Comparison of ENCODE assay signal across 1 cellular context in genomic region chr17:56833023-56833811, GRCh38.
TF ChIP-seq lines count a peak whose summit lies in the region.

No MANE protein-coding gene starts in this region.

TF ChIP-seq in HepG2, 621 proteins besides CTCF, POLR2A, EP300 and RAD21 (continued from another document and continues in another):
- TF ChIP-seq ETS1 (CRISPR knock-in tag; IDR thresholded peaks at IDR 0.05) = no peak
- no peak for TF ChIP-seq SATB2 (CRISPR knock-in tag; IDR thresholded peaks at IDR 0.05)
- no peak for TF ChIP-seq ZSCAN12 (CRISPR knock-in tag; IDR thresholded peaks at IDR 0.05)
- no peak for TF ChIP-seq ZNF570 (CRISPR knock-in tag; IDR thresholded peaks at IDR 0.05; ENCODE audit: borderline replicate concordance)
- no peak for TF ChIP-seq ZNF20 (CRISPR knock-in tag; IDR thresholded peaks at IDR 0.05)
- TF ChIP-seq HOXA9 (CRISPR knock-in tag; IDR thresholded peaks at IDR 0.05; ENCODE audit: borderline replicate concordance) = no peak
- 0 out of 2 replicates have a peak, but pooled peaks have one; percentile 15 for TF ChIP-seq EEA1 (CRISPR knock-in tag; IDR thresholded peaks at IDR 0.05; ENCODE audit: borderline replicate concordance)
- TF ChIP-seq HNF1A (IDR thresholded peaks at IDR 0.05; ENCODE audit: low read depth) = no peak
- TF ChIP-seq HNF1A (CRISPR knock-in tag; IDR thresholded peaks at IDR 0.05; ENCODE audit: borderline replicate concordance) = no peak
- no peak for TF ChIP-seq PRPF4 (IDR thresholded peaks at IDR 0.05; ENCODE audit: low read depth, low read length, poor library complexity, severe bottlenecking)
- TF ChIP-seq ZNF34 (CRISPR knock-in tag; IDR thresholded peaks at IDR 0.05; ENCODE audit: borderline replicate concordance) = no peak
- TF ChIP-seq ZNF563 (CRISPR knock-in tag; IDR thresholded peaks at IDR 0.05) = peak; percentile 56
- no peak; the same call in 1 of the 2 replicates for TF ChIP-seq ZFYVE20 (CRISPR knock-in tag; IDR thresholded peaks at IDR 0.05; ENCODE audit: borderline replicate concordance, low read depth)
- TF ChIP-seq ZNF75D (CRISPR knock-in tag; IDR thresholded peaks at IDR 0.05; ENCODE audit: borderline replicate concordance) = no peak
- TF ChIP-seq MTA3 (CRISPR knock-in tag; IDR thresholded peaks at IDR 0.05) = 0 out of 2 replicates have a peak, but pooled peaks have one; percentile 48
- TF ChIP-seq ZNF562 (CRISPR knock-in tag; IDR thresholded peaks at IDR 0.05; ENCODE audit: borderline replicate concordance) = no peak
- peak; percentile 74 for TF ChIP-seq ZNF510 (CRISPR knock-in tag; IDR thresholded peaks at IDR 0.05; ENCODE audit: low read depth)
- TF ChIP-seq PREB (CRISPR knock-in tag; IDR thresholded peaks at IDR 0.05) = no peak
- no peak for TF ChIP-seq LCORL (IDR thresholded peaks at IDR 0.05)
- no peak for TF ChIP-seq LCORL (CRISPR knock-in tag; IDR thresholded peaks at IDR 0.05)
- TF ChIP-seq TRIM24 (CRISPR knock-in tag; IDR thresholded peaks at IDR 0.05) = no peak
- TF ChIP-seq ZFP41 (CRISPR knock-in tag; IDR thresholded peaks at IDR 0.05; ENCODE audit: borderline replicate concordance) = no peak
- no peak for TF ChIP-seq RNF219 (CRISPR knock-in tag; IDR thresholded peaks at IDR 0.05)
- no peak for TF ChIP-seq SP1 (IDR thresholded peaks at IDR 0.05)
- no peak for TF ChIP-seq SP1 (CRISPR knock-in tag; IDR thresholded peaks at IDR 0.05)
- no peak for TF ChIP-seq PLRG1 (conservative IDR thresholded peaks at IDR 0.05)
- TF ChIP-seq JUNB (CRISPR knock-in tag; IDR thresholded peaks at IDR 0.05; ENCODE audit: borderline replicate concordance) = no peak
- TF ChIP-seq GTF2F1 (IDR thresholded peaks at IDR 0.05; ENCODE audit: low read length) = no peak
- TF ChIP-seq ZNF644 (CRISPR knock-in tag; IDR thresholded peaks at IDR 0.05; ENCODE audit: low read depth) = no peak
- TF ChIP-seq XRCC5 (optimal IDR thresholded peaks at IDR 0.05; ENCODE audit: low read length) = no peak
- 0 out of 2 replicates have a peak, but pooled peaks have one; percentile 41 for TF ChIP-seq ETV6 (CRISPR knock-in tag; conservative IDR thresholded peaks at IDR 0.05)
- TF ChIP-seq ZNF451 (CRISPR knock-in tag; IDR thresholded peaks at IDR 0.05) = peak; percentile 48; the same call in 1 of the 2 replicates
- no peak for TF ChIP-seq REPIN1 (CRISPR knock-in tag; IDR thresholded peaks at IDR 0.05; ENCODE audit: borderline replicate concordance, low read depth)
- no peak for TF ChIP-seq ZSCAN25 (CRISPR knock-in tag; IDR thresholded peaks at IDR 0.05)
- no peak for TF ChIP-seq CREB1 (IDR thresholded peaks at IDR 0.05)
- TF ChIP-seq CREB1 (CRISPR knock-in tag; IDR thresholded peaks at IDR 0.05) = no peak
- no peak for TF ChIP-seq ZBTB7A (CRISPR knock-in tag; IDR thresholded peaks at IDR 0.05)
- no peak for TF ChIP-seq ZNF597 (CRISPR knock-in tag; IDR thresholded peaks at IDR 0.05)
- no peak; the same call in 1 of the 2 replicates for TF ChIP-seq YEATS2 (CRISPR knock-in tag; IDR thresholded peaks at IDR 0.05; ENCODE audit: borderline replicate concordance)
- TF ChIP-seq ZBTB8A (CRISPR knock-in tag; IDR thresholded peaks at IDR 0.05; ENCODE audit: borderline replicate concordance, low read depth) = no peak
- TF ChIP-seq AFF4 (CRISPR knock-in tag; IDR thresholded peaks at IDR 0.05) = no peak
- no peak; the same call in 1 of the 2 replicates for TF ChIP-seq ZC3H13 (CRISPR knock-in tag; IDR thresholded peaks at IDR 0.05)
- TF ChIP-seq ETV5 (CRISPR knock-in tag; IDR thresholded peaks at IDR 0.05; ENCODE audit: borderline replicate concordance) = 0 out of 2 replicates have a peak, but pooled peaks have one; percentile 48
- TF ChIP-seq NR1H2 (CRISPR knock-in tag; IDR thresholded peaks at IDR 0.05; ENCODE audit: borderline replicate concordance, low read depth) = no peak
- TF ChIP-seq NR2F2 (IDR thresholded peaks at IDR 0.05; ENCODE audit: borderline replicate concordance, low read depth) = no peak
- peak; percentile 32; the same call in 1 of the 2 replicates for TF ChIP-seq AHR (CRISPR knock-in tag; IDR thresholded peaks at IDR 0.05)
- TF ChIP-seq ZMYM3 (CRISPR knock-in tag; IDR thresholded peaks at IDR 0.05) = peak; percentile 73
- TF ChIP-seq SYNCRIP (IDR thresholded peaks at IDR 0.05; ENCODE audit: insufficient read depth, low read depth, low read length) = no peak
- TF ChIP-seq TBX3 (IDR thresholded peaks at IDR 0.05; ENCODE audit: borderline replicate concordance) = no peak
- TF ChIP-seq ZNF160 (CRISPR knock-in tag; IDR thresholded peaks at IDR 0.05) = no peak
- no peak for TF ChIP-seq U2AF1 (optimal IDR thresholded peaks at IDR 0.05; ENCODE audit: low read depth, low read length)
- TF ChIP-seq ZNF362 (CRISPR knock-in tag; IDR thresholded peaks at IDR 0.05; ENCODE audit: borderline replicate concordance) = no peak
- TF ChIP-seq ZIK1 (CRISPR knock-in tag; IDR thresholded peaks at IDR 0.05; ENCODE audit: borderline replicate concordance, low read depth) = no peak
- peak; percentile 50; the same call in 1 of the 2 replicates for TF ChIP-seq HBP1 (CRISPR knock-in tag; IDR thresholded peaks at IDR 0.05; ENCODE audit: low read depth)
- TF ChIP-seq ZNF691 (CRISPR knock-in tag; IDR thresholded peaks at IDR 0.05; ENCODE audit: borderline replicate concordance, low read depth) = peak; percentile 57; the same call in 1 of the 2 replicates
- no peak for TF ChIP-seq HNRNPL (IDR thresholded peaks at IDR 0.05; ENCODE audit: low read depth, low read length)
